ENCODE assay signal across 1 cellular context in the genomic region with DNA sequence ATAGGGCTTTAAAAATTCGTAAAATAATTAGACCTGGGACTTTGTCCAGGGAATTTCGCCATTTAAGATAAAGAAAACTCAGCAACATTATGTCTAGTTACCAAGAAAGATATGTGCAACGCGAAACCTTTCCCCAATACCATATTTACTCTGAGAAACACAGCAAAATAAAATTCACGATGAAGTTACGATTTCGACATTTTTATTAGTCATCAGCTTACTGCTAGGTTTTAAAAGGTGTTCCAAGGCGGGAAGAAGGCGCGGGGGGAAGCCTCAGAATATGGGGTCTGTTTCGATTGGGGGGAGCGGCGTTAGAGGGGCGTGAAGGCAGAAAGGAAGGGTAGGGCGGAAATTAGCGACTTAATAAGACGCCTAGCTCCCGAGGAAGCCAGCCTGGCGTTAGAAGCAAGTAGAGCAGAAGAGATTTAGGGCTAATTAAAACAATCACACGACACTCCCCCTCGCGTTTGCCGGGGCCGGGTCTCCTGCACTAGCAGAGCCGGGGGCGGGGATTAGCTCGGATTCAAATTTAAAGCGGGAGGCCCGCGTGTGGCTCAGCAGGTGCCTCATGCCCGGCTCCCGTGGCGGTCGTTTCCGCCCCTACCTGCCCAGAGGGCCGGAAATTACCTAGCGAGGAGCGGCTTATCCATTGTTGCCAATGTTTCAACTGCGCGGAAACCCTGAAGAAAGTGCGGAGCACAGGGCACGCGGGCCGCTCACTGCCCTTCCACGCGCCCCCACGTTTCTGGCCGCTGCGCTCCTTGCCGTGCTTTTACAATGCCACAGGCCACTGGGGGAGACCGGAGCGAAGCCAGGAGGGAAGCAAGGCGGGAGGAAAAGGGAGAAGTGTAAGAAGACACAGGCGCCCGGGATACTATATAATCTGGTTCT.
TF ChIP-seq lines count a peak whose summit lies in the region.

No MANE protein-coding gene starts in this region.

TF ChIP-seq in K562, 482 proteins besides CTCF, POLR2A, EP300 and RAD21 (continued from another document and continues in another):
- TF ChIP-seq PURB (CRISPR knock-in tag; IDR thresholded peaks at IDR 0.05; ENCODE audit: low read depth) (no peak), ZBTB49 (CRISPR knock-in tag; IDR thresholded peaks at IDR 0.05; ENCODE audit: borderline replicate concordance) (peak; percentile 88; the same call in 1 of the 2 replicates), ZNF121 (CRISPR knock-in tag; conservative IDR thresholded peaks at IDR 0.05) (no peak), EGR1 (conservative IDR thresholded peaks at IDR 0.05) (peak; percentile 81), NR4A1 (CRISPR knock-in tag; IDR thresholded peaks at IDR 0.05) (0 out of 2 replicates have a peak, but pooled peaks have one; percentile 53), NR4A1 (tag; IDR thresholded peaks at IDR 0.05) (peak; percentile 67), ZNF766 (CRISPR knock-in tag; conservative IDR thresholded peaks at IDR 0.05) (no peak; the same call in 1 of the 2 replicates), MTA1 (IDR thresholded peaks at IDR 0.05; ENCODE audit: borderline replicate concordance) (no peak; the same call in 1 of the 2 replicates), NCOR1 (IDR thresholded peaks at IDR 0.05) (no peak), CBFA2T2 (conservative IDR thresholded peaks at IDR 0.05) (no peak), NONO (IDR thresholded peaks at IDR 0.05; ENCODE audit: low read depth in 2 of 2, low read length in 1 of 2) (no peak; a peak in 1 of 4 replicates), ZNF398 (CRISPR knock-in tag; IDR thresholded peaks at IDR 0.05) (no peak), STAT5A (IDR thresholded peaks at IDR 0.05; ENCODE audit: borderline replicate concordance, low read length) (0 out of 2 replicates have a peak, but pooled peaks have one; percentile 16), SAFB (IDR thresholded peaks at IDR 0.05; ENCODE audit: borderline replicate concordance, low read depth, low read length) (no peak), ZNF644 (tag; IDR thresholded peaks at IDR 0.05; ENCODE audit: low read depth) (no peak), NFIX (CRISPR knock-in tag; IDR thresholded peaks at IDR 0.05; ENCODE audit: low read depth) (no peak), RUNX1 (IDR thresholded peaks at IDR 0.05; ENCODE audit: low read depth) (0 out of 2 replicates have a peak, but pooled peaks have one; percentile 18), GATAD2B (IDR thresholded peaks at IDR 0.05; ENCODE audit: borderline replicate concordance) (no peak), STAT6 (CRISPR knock-in tag; IDR thresholded peaks at IDR 0.05) (no peak), ZNF224 (CRISPR knock-in tag; IDR thresholded peaks at IDR 0.05) (peak; percentile 82; the same call in 1 of the 2 replicates), MAX (CRISPR knock-in tag; IDR thresholded peaks at IDR 0.05) (peak; percentile 98), ELF1 (tag; IDR thresholded peaks at IDR 0.05) (0 out of 2 replicates have a peak, but pooled peaks have one; percentile 58), CEBPB (tag; IDR thresholded peaks at IDR 0.05) (peak; percentile 78), CSDE1 (IDR thresholded peaks at IDR 0.05) (no peak), ZNF511 (CRISPR knock-in tag; IDR thresholded peaks at IDR 0.05) (peak; percentile 98), TEAD2 (tag; IDR thresholded peaks at IDR 0.05) (no peak), CHAMP1 (IDR thresholded peaks at IDR 0.05) (no peak), TCF3 (CRISPR knock-in tag; IDR thresholded peaks at IDR 0.05) (no peak), ZNF347 (CRISPR knock-in tag; IDR thresholded peaks at IDR 0.05; ENCODE audit: low read depth) (no peak), ZNF57 (CRISPR knock-in tag; IDR thresholded peaks at IDR 0.05) (0 out of 2 replicates have a peak, but pooled peaks have one; percentile 57), PHB2 (IDR thresholded peaks at IDR 0.05; ENCODE audit: low read depth) (no peak), NEUROD1 (IDR thresholded peaks at IDR 0.05; ENCODE audit: borderline replicate concordance, low read depth, low read length, partially characterized antibody) (peak; percentile 28), RFX7 (CRISPR knock-in tag; IDR thresholded peaks at IDR 0.05) (no peak), ZNF184 (CRISPR knock-in tag; IDR thresholded peaks at IDR 0.05) (no peak), SMAD1 (IDR thresholded peaks at IDR 0.05; ENCODE audit: low read depth, low read length, partially characterized antibody) (peak; percentile 48), BMI1 (IDR thresholded peaks at IDR 0.05; ENCODE audit: low read length) (0 out of 2 replicates have a peak, but pooled peaks have one; percentile 11), FOXJ3 (CRISPR knock-in tag; IDR thresholded peaks at IDR 0.05) (no peak)
- TF ChIP-seq, protein P1, sequence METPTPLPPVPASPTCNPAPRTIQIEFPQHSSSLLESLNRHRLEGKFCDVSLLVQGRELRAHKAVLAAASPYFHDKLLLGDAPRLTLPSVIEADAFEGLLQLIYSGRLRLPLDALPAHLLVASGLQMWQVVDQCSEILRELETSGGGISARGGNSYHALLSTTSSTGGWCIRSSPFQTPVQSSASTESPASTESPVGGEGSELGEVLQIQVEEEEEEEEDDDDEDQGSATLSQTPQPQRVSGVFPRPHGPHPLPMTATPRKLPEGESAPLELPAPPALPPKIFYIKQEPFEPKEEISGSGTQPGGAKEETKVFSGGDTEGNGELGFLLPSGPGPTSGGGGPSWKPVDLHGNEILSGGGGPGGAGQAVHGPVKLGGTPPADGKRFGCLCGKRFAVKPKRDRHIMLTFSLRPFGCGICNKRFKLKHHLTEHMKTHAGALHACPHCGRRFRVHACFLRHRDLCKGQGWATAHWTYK (CRISPR knock-in tag; IDR thresholded peaks at IDR 0.05) = 0 out of 2 replicates have a peak, but pooled peaks have one; percentile 29
- TF ChIP-seq, protein P2, sequence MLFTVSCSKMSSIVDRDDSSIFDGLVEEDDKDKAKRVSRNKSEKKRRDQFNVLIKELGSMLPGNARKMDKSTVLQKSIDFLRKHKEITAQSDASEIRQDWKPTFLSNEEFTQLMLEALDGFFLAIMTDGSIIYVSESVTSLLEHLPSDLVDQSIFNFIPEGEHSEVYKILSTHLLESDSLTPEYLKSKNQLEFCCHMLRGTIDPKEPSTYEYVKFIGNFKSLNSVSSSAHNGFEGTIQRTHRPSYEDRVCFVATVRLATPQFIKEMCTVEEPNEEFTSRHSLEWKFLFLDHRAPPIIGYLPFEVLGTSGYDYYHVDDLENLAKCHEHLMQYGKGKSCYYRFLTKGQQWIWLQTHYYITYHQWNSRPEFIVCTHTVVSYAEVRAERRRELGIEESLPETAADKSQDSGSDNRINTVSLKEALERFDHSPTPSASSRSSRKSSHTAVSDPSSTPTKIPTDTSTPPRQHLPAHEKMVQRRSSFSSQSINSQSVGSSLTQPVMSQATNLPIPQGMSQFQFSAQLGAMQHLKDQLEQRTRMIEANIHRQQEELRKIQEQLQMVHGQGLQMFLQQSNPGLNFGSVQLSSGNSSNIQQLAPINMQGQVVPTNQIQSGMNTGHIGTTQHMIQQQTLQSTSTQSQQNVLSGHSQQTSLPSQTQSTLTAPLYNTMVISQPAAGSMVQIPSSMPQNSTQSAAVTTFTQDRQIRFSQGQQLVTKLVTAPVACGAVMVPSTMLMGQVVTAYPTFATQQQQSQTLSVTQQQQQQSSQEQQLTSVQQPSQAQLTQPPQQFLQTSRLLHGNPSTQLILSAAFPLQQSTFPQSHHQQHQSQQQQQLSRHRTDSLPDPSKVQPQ (CRISPR knock-in tag; IDR thresholded peaks at IDR 0.05; ENCODE audit: borderline replicate concordance) = 0 out of 2 replicates have a peak, but pooled peaks have one; percentile 44
- TF ChIP-seq, protein P3, sequence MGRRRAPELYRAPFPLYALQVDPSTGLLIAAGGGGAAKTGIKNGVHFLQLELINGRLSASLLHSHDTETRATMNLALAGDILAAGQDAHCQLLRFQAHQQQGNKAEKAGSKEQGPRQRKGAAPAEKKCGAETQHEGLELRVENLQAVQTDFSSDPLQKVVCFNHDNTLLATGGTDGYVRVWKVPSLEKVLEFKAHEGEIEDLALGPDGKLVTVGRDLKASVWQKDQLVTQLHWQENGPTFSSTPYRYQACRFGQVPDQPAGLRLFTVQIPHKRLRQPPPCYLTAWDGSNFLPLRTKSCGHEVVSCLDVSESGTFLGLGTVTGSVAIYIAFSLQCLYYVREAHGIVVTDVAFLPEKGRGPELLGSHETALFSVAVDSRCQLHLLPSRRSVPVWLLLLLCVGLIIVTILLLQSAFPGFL (CRISPR knock-in tag; IDR thresholded peaks at IDR 0.05) = no peak
- TF ChIP-seq, protein P4, sequence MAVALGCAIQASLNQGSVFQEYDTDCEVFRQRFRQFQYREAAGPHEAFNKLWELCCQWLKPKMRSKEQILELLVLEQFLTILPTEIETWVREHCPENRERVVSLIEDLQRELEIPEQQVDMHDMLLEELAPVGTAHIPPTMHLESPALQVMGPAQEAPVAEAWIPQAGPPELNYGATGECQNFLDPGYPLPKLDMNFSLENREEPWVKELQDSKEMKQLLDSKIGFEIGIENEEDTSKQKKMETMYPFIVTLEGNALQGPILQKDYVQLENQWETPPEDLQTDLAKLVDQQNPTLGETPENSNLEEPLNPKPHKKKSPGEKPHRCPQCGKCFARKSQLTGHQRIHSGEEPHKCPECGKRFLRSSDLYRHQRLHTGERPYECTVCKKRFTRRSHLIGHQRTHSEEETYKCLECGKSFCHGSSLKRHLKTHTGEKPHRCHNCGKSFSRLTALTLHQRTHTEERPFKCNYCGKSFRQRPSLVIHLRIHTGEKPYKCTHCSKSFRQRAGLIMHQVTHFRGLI (CRISPR knock-in tag; IDR thresholded peaks at IDR 0.05) = no peak
